Comparison of ENCODE assay signal across 21 cellular contexts in the genomic region with DNA sequence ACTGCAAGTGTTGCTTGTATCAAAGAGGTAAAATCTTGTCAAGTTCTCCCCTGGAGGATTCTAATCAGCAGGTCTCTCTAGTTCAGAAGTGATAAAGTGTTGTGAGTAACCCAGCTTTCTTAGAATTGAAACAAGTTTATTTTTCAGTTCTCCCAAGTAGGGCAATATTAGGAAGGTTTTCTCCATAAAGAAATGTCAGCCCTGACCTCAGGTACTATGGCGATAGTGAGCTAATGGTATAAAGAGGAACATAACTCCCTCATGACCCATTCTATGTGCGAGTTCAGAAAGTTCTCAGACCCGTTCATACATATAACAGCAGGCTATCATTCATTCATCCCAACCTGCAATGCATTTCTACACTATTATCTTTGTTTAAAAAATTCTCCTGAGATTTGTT.
"Had no signal": no experiment of that assay in that cellular context is flagged by ENCODE, and none has a peak within 500 bp of the region (broad histone marks: within the 10 kb centered on the region; RNA-seq: fewer than 3 reads in every experiment).

No MANE protein-coding gene starts in this region.

- H3K4me3 Mint-ChIP-seq: dendritic cell treated with granulocyte-macrophage colony-stimulating factor and Interleukin-4, amounts not matched to agents 40 ng/mL and 50 ng/mL, for 4 days; effector memory CD8-positive, alpha-beta T cell; endodermal cell had no signal

- H3K27me3 Mint-ChIP-seq: dendritic cell treated with granulocyte-macrophage colony-stimulating factor and Interleukin-4, amounts not matched to agents 40 ng/mL and 50 ng/mL, for 4 days had no signal

- H3K27ac Mint-ChIP-seq: dendritic cell treated with granulocyte-macrophage colony-stimulating factor and Interleukin-4, amounts not matched to agents 40 ng/mL and 50 ng/mL, for 4 days; effector memory CD8-positive, alpha-beta T cell; endodermal cell had no signal

- ATAC-seq: effector memory CD8-positive, alpha-beta T cell; esophagus mucosa; foreskin keratinocyte; gastrocnemius medialis; gastroesophageal sphincter; heart left ventricle; heart right ventricle had no signal

- DNase-seq: colonic mucosa; cortex of kidney; dorsolateral prefrontal cortex; effector CD4-positive, alpha-beta T cell; effector CD8-positive, alpha-beta T cell; effector memory CD4-positive, alpha-beta T cell; effector memory CD8-positive, alpha-beta T cell; endodermal cell; erythroblast; esophagus squamous epithelium; foreskin fibroblast; foreskin keratinocyte; foreskin melanocyte; gastrocnemius medialis; glutamatergic neuron; head of caudate nucleus; heart left ventricle; heart right ventricle had no signal

- H3K4me1 Mint-ChIP-seq: endodermal cell had no signal
